8 cellular contexts compared by ENCODE assay signal in the genomic region with DNA sequence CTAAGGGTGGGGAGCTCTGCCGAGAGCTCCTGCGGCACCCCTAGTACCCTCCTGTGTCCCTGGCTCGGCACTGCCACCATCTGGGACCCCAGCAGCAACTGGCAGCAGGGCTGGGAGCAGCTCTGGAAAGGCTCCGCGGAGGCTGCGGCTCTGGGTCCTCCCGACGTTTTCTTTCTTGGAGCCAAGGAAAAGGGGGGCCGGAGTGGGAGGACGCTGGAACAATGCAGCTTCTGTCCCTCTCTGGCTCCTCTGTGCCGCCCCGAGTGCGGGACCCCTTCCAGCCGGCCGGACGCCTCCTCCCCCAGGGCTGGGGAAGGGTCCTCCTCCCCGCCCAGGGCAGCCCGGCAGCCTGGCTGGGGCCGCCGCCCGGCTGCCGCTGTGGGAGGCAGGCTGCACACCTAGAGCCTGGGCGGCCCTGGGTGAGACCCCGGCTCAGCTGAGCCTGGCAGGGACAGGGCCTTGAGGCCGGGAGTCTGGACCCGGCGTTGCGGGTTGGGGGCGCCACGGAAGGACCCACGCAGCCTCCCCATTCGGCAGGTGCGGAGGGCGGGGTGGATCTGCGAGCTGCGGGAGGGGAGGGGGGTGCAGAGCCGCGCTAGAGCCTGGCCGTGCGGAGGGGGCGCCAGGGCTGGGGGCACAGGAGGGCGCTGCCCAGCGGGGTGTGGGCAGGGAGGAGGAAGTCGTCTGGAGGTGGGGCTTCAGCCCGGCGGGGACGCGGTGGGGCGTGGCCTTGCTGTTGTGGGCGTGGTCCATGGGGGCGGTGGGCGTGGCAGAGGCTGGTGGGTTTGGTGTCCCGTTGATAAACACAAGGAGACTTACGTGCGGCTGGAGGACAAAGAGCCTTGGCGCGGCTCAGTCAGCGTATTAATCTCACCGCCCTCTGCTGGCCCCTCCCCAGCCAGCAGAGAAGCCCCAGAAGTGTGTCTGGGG. TPM values are rescaled to one million over a fixed set of nuclear protein-coding genes. Genes with fewer than 3 reads are reported as not detected.
DNase-seq lines count a peak whose midpoint lies in the region; ATAC-seq and TF ChIP-seq lines count a peak whose summit lies in the region.

No MANE protein-coding gene starts in this region.

- TF ChIP-seq CTCF in epithelial cell of esophagus (IDR thresholded peaks at IDR 0.05; ENCODE audit: insufficient read depth, low read depth, low read length, missing control alignments), result no peak

- peak; percentile 71 for ATAC-seq in activated CD8-positive, alpha-beta memory T cell treated with anti-CD3 and anti-CD28 coated beads, Interleukin-2, amount 10 ng/mL, durations not matched to agents 7 days and 5 days
- ATAC-seq in GM21723 (IDR thresholded peaks at IDR 0.05; ENCODE audit: unreplicated experiment) (no peak), GM19455 (IDR thresholded peaks at IDR 0.05; ENCODE audit: unreplicated experiment) (no peak)

- H3K4me3 ChIP-seq in epithelial cell of esophagus (ENCODE audit: low read length), result peak overlapping the region; percentile 23

- no peak overlapping the region for H3K4me3 Mint-ChIP-seq in activated CD8-positive, alpha-beta memory T cell treated with anti-CD3 and anti-CD28 coated beads, Interleukin-2, amount 10 ng/mL, durations not matched to agents 7 days and 5 days

- DNase-seq in C1 segment of cervical spinal cord (lab: John Stamatoyannopoulos, UW), result peak in 12 of 14 donors; percentile 39 to 75 (median 58)
- peak; percentile 47 to 59 for DNase-seq in Kasumi-1 (lab: John Stamatoyannopoulos, UW)
- DNase-seq in activated CD8-positive, alpha-beta memory T cell treated with anti-CD3 and anti-CD28 coated beads, Interleukin-2, amount 10 ng/mL, durations not matched to agents 7 days and 5 days, result peak; percentile 73
- peak; percentile 80 for DNase-seq in epithelial cell of esophagus (ENCODE audit: low read depth)
- peak; percentile 80 for DNase-seq in mucosa of gallbladder (ENCODE audit: low spot score)
- DNase-seq in stimulated activated CD8-positive, alpha-beta memory T cell treated with anti-CD3 and anti-CD28 coated beads, Interleukin-2, amount 100 ng/mL, for 48 hours (ENCODE audit: low read depth in 2 of 2), result peak; percentile 59 to 75

- CTCF ChIA-PET in activated CD8-positive, alpha-beta memory T cell treated with anti-CD3 and anti-CD28 coated beads, Interleukin-2, amount 10 ng/mL, durations not matched to agents 7 days and 5 days (lab: Charles Lee), result no interaction called here

- H3K9me3 Mint-ChIP-seq in activated CD8-positive, alpha-beta memory T cell treated with anti-CD3 and anti-CD28 coated beads, Interleukin-2, amount 10 ng/mL, durations not matched to agents 7 days and 5 days (ENCODE audit: low read depth), result no peaks in the 10 kb centered on the region

- H3K4me1 Mint-ChIP-seq in activated CD8-positive, alpha-beta memory T cell treated with anti-CD3 and anti-CD28 coated beads, Interleukin-2, amount 10 ng/mL, durations not matched to agents 7 days and 5 days, result no peaks in the 10 kb centered on the region

- no peak overlapping the region for H3K27ac Mint-ChIP-seq in activated CD8-positive, alpha-beta memory T cell treated with anti-CD3 and anti-CD28 coated beads, Interleukin-2, amount 10 ng/mL, durations not matched to agents 7 days and 5 days

- H3K27me3 Mint-ChIP-seq in activated CD8-positive, alpha-beta memory T cell treated with anti-CD3 and anti-CD28 coated beads, Interleukin-2, amount 10 ng/mL, durations not matched to agents 7 days and 5 days, result no peaks in the 10 kb centered on the region

- no peaks in the 10 kb centered on the region for H3K36me3 Mint-ChIP-seq in activated CD8-positive, alpha-beta memory T cell treated with anti-CD3 and anti-CD28 coated beads, Interleukin-2, amount 10 ng/mL, durations not matched to agents 7 days and 5 days

RNA-seq across cellular contexts. Expression of a gene that starts 15.1 kb away (rescaled TPM):
- total RNA-seq in activated CD8-positive, alpha-beta memory T cell treated with anti-CD3 and anti-CD28 coated beads, Interleukin-2, amount 10 ng/mL, durations not matched to agents 7 days and 5 days, result 1 to 10 TPM; 4.5 to 6.7 TPM
- 24.6 TPM for total RNA-seq in mucosa of gallbladder

RNA-seq across cellular contexts. Expression of a gene that starts 21.1 kb away (rescaled TPM):
- total RNA-seq in activated CD8-positive, alpha-beta memory T cell treated with anti-CD3 and anti-CD28 coated beads, Interleukin-2, amount 10 ng/mL, durations not matched to agents 7 days and 5 days, result 10 to 100 TPM; 22.4 to 23.7 TPM
- 16.4 TPM for total RNA-seq in mucosa of gallbladder

RNA-seq across cellular contexts. Expression of a gene that starts 31.0 kb away (rescaled TPM):
- 1 to 10 TPM in 1 of 2 experiments, under 1 TPM in 1; 0.50 to 3.1 TPM for total RNA-seq in activated CD8-positive, alpha-beta memory T cell treated with anti-CD3 and anti-CD28 coated beads, Interleukin-2, amount 10 ng/mL, durations not matched to agents 7 days and 5 days
- total RNA-seq in mucosa of gallbladder, result 8.2 TPM

RNA-seq across cellular contexts. Expression of a gene that starts 38.6 kb away (rescaled TPM):
- not detected for total RNA-seq in activated CD8-positive, alpha-beta memory T cell treated with anti-CD3 and anti-CD28 coated beads, Interleukin-2, amount 10 ng/mL, durations not matched to agents 7 days and 5 days
- total RNA-seq in mucosa of gallbladder, result 1.8 TPM

RNA-seq across cellular contexts. Expression of a gene that starts 57.5 kb away (rescaled TPM):
- 10 to 100 TPM; 12.4 to 17.0 TPM for total RNA-seq in activated CD8-positive, alpha-beta memory T cell treated with anti-CD3 and anti-CD28 coated beads, Interleukin-2, amount 10 ng/mL, durations not matched to agents 7 days and 5 days
- total RNA-seq in mucosa of gallbladder, result 9.1 TPM
